8 cellular contexts compared by ENCODE assay signal in genomic region chr11:44623716-44624491, GRCh38. TPM values are rescaled to one million over a fixed set of nuclear protein-coding genes. Genes with fewer than 3 reads are reported as not detected.
A peak's percentile ranks its signal among the peaks of the same experiment; 100 is the strongest.
DNase-seq lines count a peak whose midpoint lies in the region; ATAC-seq and TF ChIP-seq lines count a peak whose summit lies in the region.

No MANE protein-coding gene starts in this region.

- peaks cover 28% of the 10 kb centered on the region for H3K36me3 ChIP-seq in neutrophil

- H3K9me3 Mint-ChIP-seq in CD4-positive, alpha-beta T cell = no peaks in the 10 kb centered on the region
- peaks cover 4% of the 10 kb centered on the region for H3K9me3 Mint-ChIP-seq in chondrocyte (ENCODE audit: low read depth)

- H3K4me3 Mint-ChIP-seq in CD4-positive, alpha-beta T cell = no peak overlapping the region
- H3K4me3 Mint-ChIP-seq in chondrocyte (ENCODE audit: unreplicated experiment) = no peak overlapping the region

- H3K4me1 ChIP-seq in neutrophil (ENCODE audit: control insufficient read depth in 1 of 2, insufficient read depth in 1 of 2, low read depth in 1 of 2, low read length in 1 of 2) = peaks cover 72 to 76% of the 10 kb centered on the region in 2 experiments

- POLR2A ChIA-PET in CD4-positive, alpha-beta T cell (lab: Charles Lee) = no interaction called here

- peak overlapping the region; percentile 24 for H3K27ac Mint-ChIP-seq in CD4-positive, alpha-beta T cell
- H3K27ac Mint-ChIP-seq in chondrocyte (ENCODE audit: unreplicated experiment) = no peak overlapping the region

- H3K4me1 Mint-ChIP-seq in CD4-positive, alpha-beta T cell (ENCODE audit: low read depth) = peaks cover 27% of the 10 kb centered on the region
- H3K4me1 Mint-ChIP-seq in chondrocyte (ENCODE audit: low read depth) = peaks cover 21% of the 10 kb centered on the region

- H3K36me3 Mint-ChIP-seq in CD4-positive, alpha-beta T cell (ENCODE audit: low read depth) = peaks cover 12% of the 10 kb centered on the region
- no peaks in the 10 kb centered on the region for H3K36me3 Mint-ChIP-seq in chondrocyte (ENCODE audit: low read depth)

- H3K27me3 Mint-ChIP-seq in CD4-positive, alpha-beta T cell = no peaks in the 10 kb centered on the region
- peaks cover 4% of the 10 kb centered on the region for H3K27me3 Mint-ChIP-seq in chondrocyte (ENCODE audit: low read depth)

- no peaks in the 10 kb centered on the region for H3K27me3 ChIP-seq in CD4-positive, alpha-beta T cell (ENCODE audit: control insufficient read depth, insufficient read depth, low read length)
- H3K27me3 ChIP-seq in neutrophil = no peaks in the 10 kb centered on the region

- TF ChIP-seq CTCF in CD4-positive, alpha-beta T cell (IDR thresholded peaks at IDR 0.05) = no peak
- no peak for TF ChIP-seq CTCF in chondrocyte (IDR thresholded peaks at IDR 0.05)
- TF ChIP-seq CTCF in neutrophil (IDR thresholded peaks at IDR 0.05) = no peak

- no peak overlapping the region for H3K4me3 ChIP-seq in neutrophil (ENCODE audit: low read depth in 1 of 2, low read length in 1 of 2)

- H3K27ac ChIP-seq in CD4-positive, alpha-beta T cell (ENCODE audit: low read depth, low read length) = no peak overlapping the region
- peak overlapping the region; percentile 53 for H3K27ac ChIP-seq in neutrophil

- H3K9me3 ChIP-seq in CD4-positive, alpha-beta T cell (ENCODE audit: control insufficient read depth, low read length) = peaks cover 4% of the 10 kb centered on the region
- H3K9me3 ChIP-seq in neutrophil = no peaks in the 10 kb centered on the region

- intact Hi-C loops in CD4-positive, alpha-beta T cell (cut with DNase I, micrococcal nuclease) = loop anchor here (5.0 kb wide), 2 partner anchors 103 to 268 kb away; partner anchors contain the start of gene TSPAN18 (in 1 of the 2)

- peak in 1 of 10 experiments; percentile 29 for DNase-seq in CD4-positive, alpha-beta T cell
- DNase-seq in NCI-H146 treated with DMSO at 0.1 percent for 48 hours (lab: John Stamatoyannopoulos, UW; ENCODE audit: unreplicated experiment) (peak; percentile 41), chondrocyte (ENCODE audit: low spot score) (peak; percentile 64), HuH-7 (ENCODE audit: low spot score) (no peak)

- no peak for ATAC-seq in CD4-positive, alpha-beta T cell (ENCODE audit: poor library complexity)
- ATAC-seq in GM21825 (IDR thresholded peaks at IDR 0.05; ENCODE audit: unreplicated experiment) (no peak), HG02610 (IDR thresholded peaks at IDR 0.05; ENCODE audit: unreplicated experiment) (no peak), HG03469 (IDR thresholded peaks at IDR 0.05; ENCODE audit: unreplicated experiment) (no peak)

- CTCF ChIA-PET in CD4-positive, alpha-beta T cell (lab: Charles Lee) = interaction anchor here (1.0 to 1.1 kb wide), 2 partner anchors 67 to 69 kb away, joined by 3 to 4 read pairs; no protein-coding TSS in a partner anchor

RNA-seq across cellular contexts. Expression of gene CD82, which starts 58.4 kb away (rescaled TPM):
- 10 to 100 TPM; 33.8 to 37.3 TPM for total RNA-seq in CD4-positive, alpha-beta T cell
- total RNA-seq in chondrocyte = 14.4 to 46.6 TPM (median 17.0 TPM) in 3 replicates
